8 cellular contexts compared by ENCODE assay signal in genomic region chr11:83158965-83159900, GRCh38. TPM values are rescaled to one million over a fixed set of nuclear protein-coding genes. Genes with fewer than 3 reads are reported as not detected.
DNase-seq lines count a peak whose midpoint lies in the region; ATAC-seq, FAIRE-seq and TF ChIP-seq lines count a peak whose summit lies in the region.

No MANE protein-coding gene starts in this region.

- H3K36me3 Mint-ChIP-seq in nephron (ENCODE audit: low read depth), result peaks cover 40% of the 10 kb centered on the region

- peak overlapping the region; percentile 100 for H3K9ac ChIP-seq in BLaER1
- peak overlapping the region; percentile 99 to 100 for H3K9ac ChIP-seq in duodenal mucosa (ENCODE audit: low read depth in 1 of 2, low read length in 2 of 2)

- no peaks in the 10 kb centered on the region for H3K9me3 Mint-ChIP-seq in nephron

- no peak for FAIRE-seq in H54 (lab: Jason Lieb, UNC)

- no peak for ATAC-seq in HG03439 (IDR thresholded peaks at IDR 0.05; ENCODE audit: unreplicated experiment)

- peaks cover 47% of the 10 kb centered on the region for H3K4me1 ChIP-seq in BLaER1
- H3K4me1 ChIP-seq in duodenal mucosa (ENCODE audit: control insufficient read depth in 1 of 2, insufficient read depth in 2 of 2, low read length in 2 of 2), result peaks cover 29 to 33% of the 10 kb centered on the region in 2 donors

- TF ChIP-seq CTCF in nephron (IDR thresholded peaks at IDR 0.05; ENCODE audit: unreplicated experiment in 3 of 3), result no peak

- no peaks in the 10 kb centered on the region for H3K9me3 ChIP-seq in BLaER1
- no peaks in the 10 kb centered on the region for H3K9me3 ChIP-seq in duodenal mucosa (ENCODE audit: control insufficient read depth in 1 of 2, low read length in 2 of 2)

- H3K27ac Mint-ChIP-seq in nephron, result peak overlapping the region; percentile 64 to 100 (median 99)

- no peaks in the 10 kb centered on the region for H3K27me3 Mint-ChIP-seq in nephron (ENCODE audit: low read depth)

- H3K4me2 ChIP-seq in BLaER1, result peak overlapping the region; percentile 89

- H3K4me3 ChIP-seq in BLaER1, result peak overlapping the region; percentile 98
- H3K4me3 ChIP-seq in duodenal mucosa (ENCODE audit: low read depth in 1 of 2, low read length in 2 of 2), result peak overlapping the region; percentile 97 to 99

- peak; percentile 7 for DNase-seq in M059J (ENCODE audit: low read depth)
- DNase-seq in H54 (ENCODE audit: insufficient read length, low spot score), result no peak
- DNase-seq in hepatic stellate cell (ENCODE audit: low spot score), result no peak
- DNase-seq in D341Med (ENCODE audit: low spot score), result no peak

- peaks cover 70% of the 10 kb centered on the region for H4K20me1 ChIP-seq in BLaER1

- no peak for TF ChIP-seq POLR2A in H54 (IDR thresholded peaks at IDR 0.05; ENCODE audit: low read depth, low read length)

- peak overlapping the region; percentile 98 to 100 (median 99) for H3K4me3 Mint-ChIP-seq in nephron

- H3K4me1 Mint-ChIP-seq in nephron, result peaks cover 30% of the 10 kb centered on the region

- H3K27ac ChIP-seq in BLaER1 (peak overlapping the region; percentile 99; the same call in 1 of the 2 replicates), duodenal mucosa (ENCODE audit: low read depth, low read length) (no peak overlapping the region)

- H3K27me3 ChIP-seq in BLaER1 (no peaks in the 10 kb centered on the region), duodenal mucosa (ENCODE audit: control insufficient read depth in 1 of 2, insufficient read depth in 2 of 2, low read length in 2 of 2) (no peaks in the 10 kb centered on the region)

- H3K36me3 ChIP-seq in BLaER1, result peaks cover 34% of the 10 kb centered on the region; the same call in 1 of the 2 replicates
- peaks cover 4 to 6% of the 10 kb centered on the region in 2 donors for H3K36me3 ChIP-seq in duodenal mucosa (ENCODE audit: control insufficient read depth in 1 of 2, insufficient read depth in 2 of 2, low read length in 2 of 2)

RNA-seq across cellular contexts. Expression of gene PCF11, which starts 2.3 kb away (rescaled TPM):
- total RNA-seq in M059J (2014; rRNA removed; shearing (Covaris generic)), result 16.5 and 25.3 TPM in 2 replicates

RNA-seq across cellular contexts. Expression of gene ANKRD42, which starts 34.3 kb away (rescaled TPM):
- total RNA-seq in M059J (2014; rRNA removed; shearing (Covaris generic)), result 5.6 and 8.7 TPM in 2 replicates
